ENCODE assay signal across 1 cellular context in genomic region chr15:38662398-38662797, GRCh38.
TF ChIP-seq lines count a peak whose summit lies in the region.

No MANE protein-coding gene starts in this region.

TF ChIP-seq in SK-N-SH treated with all-trans-retinoic acid at 6 μM for 48 hours, 23 proteins besides CTCF, POLR2A, EP300 and RAD21 (continued from another document):
- TF ChIP-seq PATZ1 (CRISPR knock-in tag; IDR thresholded peaks at IDR 0.05; ENCODE audit: borderline replicate concordance) (no peak), ESRRG (CRISPR knock-in tag; IDR thresholded peaks at IDR 0.05) (no peak), GLIS3 (CRISPR knock-in tag; IDR thresholded peaks at IDR 0.05) (no peak), TCF4 (CRISPR knock-in tag; IDR thresholded peaks at IDR 0.05; ENCODE audit: borderline replicate concordance) (no peak), ZNF70 (CRISPR knock-in tag; IDR thresholded peaks at IDR 0.05) (no peak), BACH2 (CRISPR knock-in tag; IDR thresholded peaks at IDR 0.05; ENCODE audit: borderline replicate concordance) (no peak), ISL1 (CRISPR knock-in tag; IDR thresholded peaks at IDR 0.05) (no peak), ZFP30 (CRISPR knock-in tag; IDR thresholded peaks at IDR 0.05) (no peak), TOX (CRISPR knock-in tag; IDR thresholded peaks at IDR 0.05; ENCODE audit: borderline replicate concordance) (no peak), ZNF8 (CRISPR knock-in tag; IDR thresholded peaks at IDR 0.05) (no peak), ARNTL (CRISPR knock-in tag; IDR thresholded peaks at IDR 0.05; ENCODE audit: borderline replicate concordance, low read depth) (no peak)
- TF ChIP-seq, protein P1, sequence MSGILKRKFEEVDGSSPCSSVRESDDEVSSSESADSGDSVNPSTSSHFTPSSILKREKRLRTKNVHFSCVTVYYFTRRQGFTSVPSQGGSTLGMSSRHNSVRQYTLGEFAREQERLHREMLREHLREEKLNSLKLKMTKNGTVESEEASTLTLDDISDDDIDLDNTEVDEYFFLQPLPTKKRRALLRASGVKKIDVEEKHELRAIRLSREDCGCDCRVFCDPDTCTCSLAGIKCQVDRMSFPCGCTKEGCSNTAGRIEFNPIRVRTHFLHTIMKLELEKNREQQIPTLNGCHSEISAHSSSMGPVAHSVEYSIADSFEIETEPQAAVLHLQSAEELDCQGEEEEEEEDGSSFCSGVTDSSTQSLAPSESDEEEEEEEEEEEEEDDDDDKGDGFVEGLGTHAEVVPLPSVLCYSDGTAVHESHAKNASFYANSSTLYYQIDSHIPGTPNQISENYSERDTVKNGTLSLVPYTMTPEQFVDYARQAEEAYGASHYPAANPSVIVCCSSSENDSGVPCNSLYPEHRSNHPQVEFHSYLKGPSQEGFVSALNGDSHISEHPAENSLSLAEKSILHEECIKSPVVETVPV (CRISPR knock-in tag; IDR thresholded peaks at IDR 0.05), result no peak
- TF ChIP-seq, protein P2, sequence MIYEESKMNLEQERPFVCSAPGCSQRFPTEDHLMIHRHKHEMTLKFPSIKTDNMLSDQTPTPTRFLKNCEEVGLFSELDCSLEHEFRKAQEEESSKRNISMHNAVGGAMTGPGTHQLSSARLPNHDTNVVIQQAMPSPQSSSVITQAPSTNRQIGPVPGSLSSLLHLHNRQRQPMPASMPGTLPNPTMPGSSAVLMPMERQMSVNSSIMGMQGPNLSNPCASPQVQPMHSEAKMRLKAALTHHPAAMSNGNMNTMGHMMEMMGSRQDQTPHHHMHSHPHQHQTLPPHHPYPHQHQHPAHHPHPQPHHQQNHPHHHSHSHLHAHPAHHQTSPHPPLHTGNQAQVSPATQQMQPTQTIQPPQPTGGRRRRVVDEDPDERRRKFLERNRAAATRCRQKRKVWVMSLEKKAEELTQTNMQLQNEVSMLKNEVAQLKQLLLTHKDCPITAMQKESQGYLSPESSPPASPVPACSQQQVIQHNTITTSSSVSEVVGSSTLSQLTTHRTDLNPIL (CRISPR knock-in tag; IDR thresholded peaks at IDR 0.05; ENCODE audit: low read depth), result no peak
- TF ChIP-seq, protein P3, sequence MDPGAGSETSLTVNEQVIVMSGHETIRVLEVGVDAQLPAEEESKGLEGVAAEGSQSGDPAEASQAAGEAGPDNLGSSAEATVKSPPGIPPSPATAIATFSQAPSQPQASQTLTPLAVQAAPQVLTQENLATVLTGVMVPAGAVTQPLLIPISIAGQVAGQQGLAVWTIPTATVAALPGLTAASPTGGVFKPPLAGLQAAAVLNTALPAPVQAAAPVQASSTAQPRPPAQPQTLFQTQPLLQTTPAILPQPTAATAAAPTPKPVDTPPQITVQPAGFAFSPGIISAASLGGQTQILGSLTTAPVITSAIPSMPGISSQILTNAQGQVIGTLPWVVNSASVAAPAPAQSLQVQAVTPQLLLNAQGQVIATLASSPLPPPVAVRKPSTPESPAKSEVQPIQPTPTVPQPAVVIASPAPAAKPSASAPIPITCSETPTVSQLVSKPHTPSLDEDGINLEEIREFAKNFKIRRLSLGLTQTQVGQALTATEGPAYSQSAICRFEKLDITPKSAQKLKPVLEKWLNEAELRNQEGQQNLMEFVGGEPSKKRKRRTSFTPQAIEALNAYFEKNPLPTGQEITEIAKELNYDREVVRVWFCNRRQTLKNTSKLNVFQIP (CRISPR knock-in tag; IDR thresholded peaks at IDR 0.05; ENCODE audit: borderline replicate concordance, low read depth), result no peak
